In the genomic region with DNA sequence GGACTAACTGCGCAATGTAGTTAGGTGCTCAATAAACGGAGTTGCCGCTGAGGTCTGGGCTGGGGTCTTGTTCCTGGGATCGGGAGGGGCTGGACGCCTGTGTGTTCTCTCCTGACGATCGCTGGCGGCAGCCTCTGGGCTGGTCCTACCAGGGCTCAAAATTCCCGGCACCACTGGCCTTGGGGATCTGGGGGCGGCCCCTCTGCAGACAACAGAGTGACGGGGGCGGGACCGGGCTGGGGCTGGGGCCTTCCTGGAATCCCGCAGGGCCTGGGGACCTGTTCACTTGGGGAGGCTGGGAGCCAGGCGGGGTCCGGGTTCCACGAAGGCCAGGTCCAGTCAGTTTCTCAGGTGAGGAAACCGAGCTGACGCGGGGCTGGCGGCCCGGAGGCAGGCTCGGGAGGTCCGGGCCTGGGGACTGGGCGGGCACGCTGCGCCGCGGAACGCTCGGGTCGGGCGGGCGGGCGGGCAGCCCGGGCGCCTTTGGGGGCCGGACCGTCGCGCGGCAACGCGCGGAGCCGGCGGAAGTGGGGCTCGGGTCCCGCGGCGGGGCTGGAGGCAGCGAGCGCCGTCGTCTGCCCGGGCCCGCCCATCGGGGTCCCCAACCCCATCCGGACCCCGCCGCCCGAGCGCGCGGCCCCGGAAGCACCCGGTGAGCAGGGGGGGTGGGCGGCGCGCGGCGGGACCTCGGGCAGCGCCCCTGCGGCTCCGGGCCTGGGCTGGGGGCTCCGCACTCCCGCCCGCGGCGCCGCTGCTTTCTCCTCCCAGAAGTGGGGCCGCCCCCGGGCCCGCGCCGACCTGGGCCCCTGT, we compare ENCODE assay signal across 8 cellular contexts. TPM values are rescaled to one million over a fixed set of nuclear protein-coding genes. Genes with fewer than 3 reads are reported as not detected.
A peak's percentile ranks its signal among the peaks of the same experiment; 100 is the strongest.
DNase-seq lines count a peak whose midpoint lies in the region; ATAC-seq and TF ChIP-seq lines count a peak whose summit lies in the region.

A gene (plus strand): TSS at position 524 of the 810 bp plus-strand sequence. CDS start 4,107 bp downstream, outside the sequence.

- no peaks in the 10 kb centered on the region for H3K36me3 ChIP-seq in kidney epithelial cell (ENCODE audit: control insufficient read depth, insufficient read depth, low read length)

- H3K9me3 Mint-ChIP-seq in activated CD4-positive, alpha-beta T cell treated with anti-CD3 and anti-CD28 coated beads for 36 hours (ENCODE audit: low read depth) = no peaks in the 10 kb centered on the region
- H3K9me3 Mint-ChIP-seq in chondrocyte (ENCODE audit: low read depth) = no peaks in the 10 kb centered on the region

- H3K4me3 ChIP-seq in AG10803 (ENCODE audit: low read length) (peak within 1 kb of the TSS; percentile 81), kidney epithelial cell (ENCODE audit: low read depth, low read length) (peak within 1 kb of the TSS; percentile 79)

- no peaks in the 10 kb centered on the region for H3K27me3 ChIP-seq in kidney epithelial cell (ENCODE audit: control insufficient read depth, insufficient read depth, low read length)

- CTCF ChIA-PET in activated CD4-positive, alpha-beta T cell treated with anti-CD3 and anti-CD28 coated beads for 36 hours (lab: Charles Lee) = no interaction called here

- POLR2A ChIA-PET in activated CD4-positive, alpha-beta T cell treated with anti-CD3 and anti-CD28 coated beads for 36 hours (lab: Charles Lee) = no interaction called here

- intact Hi-C loops in activated CD4-positive, alpha-beta T cell treated with anti-CD3 and anti-CD28 coated beads for 36 hours (cut with DNase I, micrococcal nuclease) = loop anchor here (1.0 kb wide), 6 partner anchors 20 to 199 kb away; a partner anchor contains a TSS

- peak within 1 kb of the TSS; percentile 92 for H3K27ac Mint-ChIP-seq in activated CD4-positive, alpha-beta T cell treated with anti-CD3 and anti-CD28 coated beads for 36 hours
- H3K27ac Mint-ChIP-seq in chondrocyte (ENCODE audit: unreplicated experiment) = peak within 1 kb of the TSS; percentile 87

- peaks cover 26% of the 10 kb centered on the region for H3K4me1 Mint-ChIP-seq in activated CD4-positive, alpha-beta T cell treated with anti-CD3 and anti-CD28 coated beads for 36 hours
- H3K4me1 Mint-ChIP-seq in chondrocyte (ENCODE audit: low read depth) = peaks cover 27% of the 10 kb centered on the region

- ATAC-seq in GM19023 (IDR thresholded peaks at IDR 0.05; ENCODE audit: unreplicated experiment) (peak; percentile 48), HG02588 (IDR thresholded peaks at IDR 0.05; ENCODE audit: unreplicated experiment) (no peak)
- peak; percentile 70 for ATAC-seq in activated CD4-positive, alpha-beta T cell treated with anti-CD3 and anti-CD28 coated beads for 36 hours

- H3K4me3 Mint-ChIP-seq in activated CD4-positive, alpha-beta T cell treated with anti-CD3 and anti-CD28 coated beads for 36 hours = peak within 1 kb of the TSS; percentile 79
- peak within 1 kb of the TSS; percentile 80 for H3K4me3 Mint-ChIP-seq in chondrocyte (ENCODE audit: unreplicated experiment)

- DNase-seq in AG10803 (ENCODE audit: low read depth) = peak; percentile 63
- DNase-seq in LHCN-M2 (ENCODE audit: low read depth) = peak; percentile 57
- DNase-seq in activated CD4-positive, alpha-beta T cell treated with anti-CD3 and anti-CD28 coated beads for 36 hours = peak; percentile 79
- no peak for DNase-seq in chondrocyte (ENCODE audit: low spot score)
- DNase-seq in kidney epithelial cell (ENCODE audit: low read depth) = no peak
- DNase-seq in stimulated activated CD4-positive, alpha-beta T cell treated with anti-CD3 and anti-CD28 coated beads, Interleukin-15, amount 100 ng/mL, for 24 hours = peak; percentile 80

- TF ChIP-seq CTCF in AG10803 (conservative IDR thresholded peaks at IDR 0.05; ENCODE audit: low read length) = no peak
- no peak for TF ChIP-seq CTCF in chondrocyte (IDR thresholded peaks at IDR 0.05)
- TF ChIP-seq CTCF in kidney epithelial cell (IDR thresholded peaks at IDR 0.05; ENCODE audit: insufficient read depth, low read length, poor library complexity, severe bottlenecking) = no peak

- H3K36me3 Mint-ChIP-seq in activated CD4-positive, alpha-beta T cell treated with anti-CD3 and anti-CD28 coated beads for 36 hours (ENCODE audit: low read depth) = no peaks in the 10 kb centered on the region
- no peaks in the 10 kb centered on the region for H3K36me3 Mint-ChIP-seq in chondrocyte (ENCODE audit: low read depth)

- H3K27me3 Mint-ChIP-seq in activated CD4-positive, alpha-beta T cell treated with anti-CD3 and anti-CD28 coated beads for 36 hours = no peaks in the 10 kb centered on the region
- H3K27me3 Mint-ChIP-seq in chondrocyte (ENCODE audit: low read depth) = no peaks in the 10 kb centered on the region

RNA-seq across cellular contexts. Expression of the gene that starts here (rescaled TPM):
- total RNA-seq in LHCN-M2 (2014; rRNA removed) (46.7 and 51.4 TPM in 2 replicates), chondrocyte (34.1 to 57.1 TPM (median 37.3 TPM) in 3 replicates), kidney epithelial cell (54.9 and 63.1 TPM in 2 replicates)
- polyA plus RNA-seq in LHCN-M2 (2012) = 20.0 TPM
- 10 to 100 TPM; 24.2 to 24.7 TPM for total RNA-seq in activated CD4-positive, alpha-beta T cell treated with anti-CD3 and anti-CD28 coated beads for 36 hours

Comparison
In these comparisons a context has a peak if more than half of its experiments do, and no peak if none do; other contexts are left out.
1. DNase-seq: peak in AG10803 (single experiment), LHCN-M2 (single experiment), activated CD4-positive, alpha-beta T cell treated with anti-CD3 and anti-CD28 coated beads for 36 hours (single experiment) and stimulated activated CD4-positive, alpha-beta T cell treated with anti-CD3 and anti-CD28 coated beads, Interleukin-15, amount 100 ng/mL, for 24 hours (single experiment); none in chondrocyte (single experiment) and kidney epithelial cell (single experiment).